In genomic region chr17:27837769-27838168, GRCh38 we compare ENCODE assay signal across 9 cellular contexts. TPM values are rescaled to one million over a fixed set of nuclear protein-coding genes. Genes with fewer than 3 reads are reported as not detected.
DNase-seq lines count a peak whose midpoint lies in the region; ATAC-seq, FAIRE-seq and TF ChIP-seq lines count a peak whose summit lies in the region.
"Not testable (repeated sequence)": the region's sequence is repeated elsewhere in the genome, so short reads cannot be mapped to it uniquely, and the experiment has no call there.
"Had no signal": no experiment of that assay in that cellular context is flagged by ENCODE, and none has a peak within 500 bp of the region (broad histone marks: within the 10 kb centered on the region; RNA-seq: fewer than 3 reads in every experiment).

No MANE protein-coding gene starts in this region.

- H3K9me3 Mint-ChIP-seq in GM23338, neural progenitor cell: not testable (repeated sequence)

- 0 out of 2 replicates have a peak overlapping the region, but pooled peaks have one; percentile 10 for H2AFZ ChIP-seq in GM23338
- H2AFZ ChIP-seq in mammary epithelial cell (ENCODE audit: low read depth, low read length); neural progenitor cell (replicated peaks): not testable (repeated sequence)

- FAIRE-seq in urothelium cell line (lab: Jason Lieb, UNC), result peak; percentile 90

- H3K27ac Mint-ChIP-seq in GM23338, result not testable (repeated sequence)
- peak overlapping the region; percentile 80 for H3K27ac Mint-ChIP-seq in neural progenitor cell

- H3K4me3 ChIP-seq in GM23338; mammary epithelial cell (replicated peaks in 1 of 3; ENCODE audit: insufficient read depth in 1 of 3, low read depth in 2 of 3, low read length in 3 of 3); right lobe of liver; neural progenitor cell: not testable (repeated sequence)

- not testable (repeated sequence) for H3F3A ChIP-seq in GM23338 (replicated peaks; ENCODE audit: low read depth); neural progenitor cell (ENCODE audit: low read depth)

- H4K20me1 ChIP-seq in GM23338 (replicated peaks; ENCODE audit: insufficient read depth); mammary epithelial cell (ENCODE audit: insufficient read depth, low read length); neural progenitor cell (ENCODE audit: low read depth): not testable (repeated sequence)

- not testable (repeated sequence) for H3K27ac ChIP-seq in GM23338 (ENCODE audit: low read depth); mammary epithelial cell (ENCODE audit: insufficient read depth, low read depth, low read length); right lobe of liver
- H3K27ac ChIP-seq in neural progenitor cell, result peak overlapping the region; percentile 74

- H3K9ac ChIP-seq in mammary epithelial cell (ENCODE audit: insufficient read depth, low read length); neural progenitor cell: not testable (repeated sequence)

- dilution Hi-C loops in mammary epithelial cell (cut with HindIII; ENCODE audit: low sequenced_read_pairs), result not testable (repeated sequence)

- H3K4me3 Mint-ChIP-seq in GM23338, neural progenitor cell: not testable (repeated sequence)

- H3K4me2 ChIP-seq in GM23338; mammary epithelial cell (ENCODE audit: insufficient read depth, low read depth, low read length); neural progenitor cell: not testable (repeated sequence)

- not testable (repeated sequence) for H3K27me3 Mint-ChIP-seq in GM23338 (ENCODE audit: insufficient read depth, low read depth, poor library complexity); neural progenitor cell (ENCODE audit: insufficient read depth, low read depth)

- not testable (repeated sequence) for H3K9me2 ChIP-seq in GM23338 (ENCODE audit: insufficient read depth)

- CTCF ChIA-PET in mammary epithelial cell (lab: Charles Lee; ENCODE audit: low non-redundant PET), result not testable (repeated sequence)

- not testable (repeated sequence) for TF ChIP-seq CTCF in GM23338 (conservative IDR thresholded peaks at IDR 0.05; ENCODE audit: low read depth in 2 of 2); mammary epithelial cell (conservative IDR thresholded peaks at IDR 0.05 in 1 of 2, IDR thresholded peaks at IDR 0.05 in 1 of 2; ENCODE audit: extremely low read depth in 1 of 2, insufficient read depth in 1 of 2, low read depth in 1 of 2, low read length in 2 of 2); right lobe of liver (IDR thresholded peaks at IDR 0.05); neural progenitor cell (IDR thresholded peaks at IDR 0.05)

- WGBS in mammary epithelial cell (ENCODE audit: low coverage, missing lambda C conversion rate), result 92% methylated on average over 1 of the region's 1 CpG
- WGBS in right lobe of liver (ENCODE audit: insufficient coverage, low coverage, low lambda C conversion rate, missing lambda C conversion rate), result 77% methylated on average over 1 of the region's 1 CpG

- in situ Hi-C loops in mammary epithelial cell (cut with MboI; ENCODE audit: low sequenced_read_pairs in 2 of 2), result not testable (repeated sequence)

- H3K9me3 ChIP-seq in mammary epithelial cell (replicated peaks; ENCODE audit: insufficient read depth, low read length); right lobe of liver; neural progenitor cell (ENCODE audit: low read depth): not testable (repeated sequence)

- TF ChIP-seq POLR2A in right lobe of liver (IDR thresholded peaks at IDR 0.05), result not testable (repeated sequence)

- intact Hi-C loops in mammary epithelial cell (cut with micrococcal nuclease); left colon (cut with DNase I, micrococcal nuclease); right lobe of liver (cut with DNase I): not testable (repeated sequence)

- not testable (repeated sequence) for H3K36me3 ChIP-seq in GM23338 (ENCODE audit: insufficient read depth); mammary epithelial cell (ENCODE audit: insufficient read depth, low read length); right lobe of liver; neural progenitor cell

- not testable (repeated sequence) for H3K4me1 Mint-ChIP-seq in GM23338
- H3K4me1 Mint-ChIP-seq in neural progenitor cell, result peaks cover 15% of the 10 kb centered on the region

- not testable (repeated sequence) for H3K79me2 ChIP-seq in GM23338 (replicated peaks; ENCODE audit: insufficient read depth); mammary epithelial cell (ENCODE audit: insufficient read depth, low read length); neural progenitor cell (ENCODE audit: low read depth)

- H3K27me3 ChIP-seq in GM23338 (ENCODE audit: insufficient read depth); mammary epithelial cell (ENCODE audit: insufficient read depth, low read length); right lobe of liver; neural progenitor cell: not testable (repeated sequence)

- DNase-seq in DMS53 (lab: John Stamatoyannopoulos, UW) (peak; percentile 37), mammary epithelial cell (peak; percentile 9)
- DNase-seq in GM23338 (ENCODE audit: low spot score); left colon; right lobe of liver; neural progenitor cell (ENCODE audit: low spot score); urothelium cell line (ENCODE audit: low spot score): not testable (repeated sequence)

- not testable (repeated sequence) for H3K36me3 Mint-ChIP-seq in GM23338 (ENCODE audit: low read depth); neural progenitor cell

- not testable (repeated sequence) for ATAC-seq in GM23338
- ATAC-seq in left colon (peak; percentile 85), right lobe of liver (peak in 3 of 4 donors; percentile 13 to 49 (median 20))

- BruUV-seq in mammary epithelial cell (replicated peaks; lab: Mats Ljungman, UMichigan), result not testable (repeated sequence)

- H3K4me1 ChIP-seq in GM23338 (ENCODE audit: insufficient read depth), result not testable (repeated sequence)
- peaks cover 16% of the 10 kb centered on the region for H3K4me1 ChIP-seq in mammary epithelial cell (ENCODE audit: insufficient read depth, low read length)
- peaks cover 0 to 20% (median 6%) of the 10 kb centered on the region in 4 donors for H3K4me1 ChIP-seq in right lobe of liver
- H3K4me1 ChIP-seq in neural progenitor cell, result peaks cover 12% of the 10 kb centered on the region

RNA-seq across cellular contexts. Expression of gene NOS2, which starts 37.4 kb away (rescaled TPM):
- total RNA-seq in GM23338 (2014; rRNA removed; shearing (Covaris generic)), result 1.8 and 2.7 TPM in 2 replicates
- 0.44 and 0.57 TPM in 2 replicates for polyA plus RNA-seq in GM23338 (2016; fragmentation: Nextera tagmentation; extraction: Ambion mirVana)
- not detected for total RNA-seq in mammary epithelial cell
- not detected for polyA plus RNA-seq in mammary epithelial cell
- polyA minus RNA-seq in mammary epithelial cell, result not detected
- 10 to 100 TPM; 11.6 to 48.3 TPM for total RNA-seq in left colon
- under 1 TPM in 2 of 6 experiments, not detected in 4; 0.07 to 0.09 TPM for total RNA-seq in right lobe of liver
- 26.6 and 39.7 TPM in 2 replicates for total RNA-seq in neural progenitor cell (ENCODE audit: low replicate concordance)
- total RNA-seq: Calu3, HFFc6 had no signal

RNA-seq across cellular contexts. Expression of gene LYRM9, which starts 55.4 kb away (rescaled TPM):
- 4.7 and 9.8 TPM in 2 replicates for total RNA-seq in GM23338 (2014; rRNA removed; shearing (Covaris generic))
- polyA plus RNA-seq in GM23338 (2016; fragmentation: Nextera tagmentation; extraction: Ambion mirVana), result 6.2 and 6.3 TPM in 2 replicates
- total RNA-seq in mammary epithelial cell, result 1 to 10 TPM; 4.3 to 9.8 TPM
- 1.8 TPM for polyA plus RNA-seq in mammary epithelial cell
- 1.3 TPM for polyA minus RNA-seq in mammary epithelial cell
- 1 to 10 TPM; 3.0 to 3.8 TPM for total RNA-seq in left colon
- 1 to 10 TPM; 4.1 to 7.2 (median 5.5) TPM for total RNA-seq in right lobe of liver
- total RNA-seq in neural progenitor cell (ENCODE audit: low replicate concordance), result 16.0 and 25.5 TPM in 2 replicates
